Comparison of ENCODE assay signal across 8 cellular contexts in the genomic region with DNA sequence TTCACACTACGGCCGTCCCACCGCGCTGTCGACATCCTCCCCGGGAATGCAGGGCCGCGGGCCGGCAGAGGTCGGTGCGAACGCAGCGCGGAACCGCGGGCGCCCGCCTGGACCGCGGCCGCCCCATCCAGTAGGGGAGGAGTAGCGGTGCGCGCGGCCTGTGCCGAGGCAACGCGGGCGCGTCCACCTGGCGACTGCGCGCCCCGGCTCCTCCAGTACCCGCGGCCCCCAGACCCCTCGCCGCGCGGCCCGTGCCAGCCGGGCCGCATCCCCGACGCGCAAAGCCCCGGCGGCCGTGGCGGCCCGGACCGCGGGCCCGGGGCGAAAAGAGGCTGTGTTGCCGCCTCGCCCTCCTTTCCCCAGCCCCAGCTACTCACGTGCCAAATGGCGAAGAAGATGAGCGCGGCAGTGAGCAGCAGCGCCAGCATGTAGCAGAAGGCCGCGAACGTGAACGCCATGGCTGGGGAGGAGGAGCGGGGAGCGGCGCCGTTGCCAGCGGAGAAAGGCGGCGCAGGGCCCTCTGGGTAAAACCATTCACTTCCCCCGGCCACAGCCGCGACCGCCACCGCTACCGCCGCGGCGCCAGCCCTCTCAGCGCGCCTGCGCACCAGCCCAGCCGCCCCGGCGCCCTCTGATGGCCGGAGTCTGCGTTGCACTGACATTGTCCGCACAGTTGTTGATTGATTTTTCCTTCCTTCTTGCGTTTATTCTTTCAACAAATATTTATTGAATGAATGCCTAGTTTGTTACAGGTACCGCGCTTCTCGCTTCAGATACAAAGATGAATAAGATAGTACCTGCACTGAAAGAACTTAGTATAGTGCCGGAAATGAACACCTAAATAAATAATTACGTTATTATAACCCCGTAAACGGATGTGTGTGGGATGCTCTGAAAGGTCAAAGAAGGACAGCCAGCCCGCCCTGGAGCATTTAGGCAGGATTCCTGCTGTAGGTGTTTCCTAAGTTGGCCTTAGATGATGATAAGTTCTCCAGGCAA. TPM values are rescaled to one million over a fixed set of nuclear protein-coding genes. Genes with fewer than 3 reads are reported as not detected.
DNase-seq lines count a peak whose midpoint lies in the region; ATAC-seq, FAIRE-seq and TF ChIP-seq lines count a peak whose summit lies in the region.

A gene (minus strand): TSS at position 505 of the 999 bp plus-strand sequence. CDS start 47 bp downstream, at position 458.

- peak within 1 kb of the TSS; percentile 97 for H3K27ac ChIP-seq in left ventricle myocardium inferior (replicated peaks)
- peak within 1 kb of the TSS; percentile 91 for H3K27ac ChIP-seq in psoas muscle

- WGBS in psoas muscle, 3 donors, result 0% methylated on average over 66 to 100 of the region's 100 CpGs

- ATAC-seq in HG02870 (IDR thresholded peaks at IDR 0.05; ENCODE audit: unreplicated experiment) (peak; percentile 94), psoas muscle (peak; percentile 98 to 100 (median 99))

- H3K4me3 ChIP-seq in left ventricle myocardium inferior, result peak within 1 kb of the TSS; percentile 77
- peak within 1 kb of the TSS; percentile 85 for H3K4me3 ChIP-seq in psoas muscle

- FAIRE-seq in urothelium cell line (lab: Jason Lieb, UNC), result peak; percentile 97

- H3K9me3 ChIP-seq in left ventricle myocardium inferior (replicated peaks) (no peaks in the 10 kb centered on the region), psoas muscle (no peaks in the 10 kb centered on the region)

- H3K36me3 ChIP-seq in left ventricle myocardium inferior (no peaks in the 10 kb centered on the region), psoas muscle (ENCODE audit: insufficient read depth in 1 of 2, low read depth in 1 of 2) (peaks cover 0 to 1% of the 10 kb centered on the region in 2 donors)

- intact Hi-C loops in left ventricle myocardium inferior (cut with micrococcal nuclease) (no loop called here), psoas muscle (cut with DNase I) (loop anchor here (5.0 kb wide), 2 partner anchors 41 to 44 kb away; a partner anchor contains a TSS)

- H3K4me1 ChIP-seq in left ventricle myocardium inferior, result peaks cover 46% of the 10 kb centered on the region
- peaks cover 10% of the 10 kb centered on the region for H3K4me1 ChIP-seq in psoas muscle

- H3K27me3 ChIP-seq in left ventricle myocardium inferior (ENCODE audit: low read depth) (no peaks in the 10 kb centered on the region), psoas muscle (ENCODE audit: insufficient read depth in 3 of 3, low read length in 2 of 3) (no peaks in the 10 kb centered on the region)

- in situ Hi-C loops in GM13976 (cut with MboI; ENCODE audit: low sequenced_read_pairs, unreplicated experiment), result no loop called here

- DNase-seq in GM13976 (ENCODE audit: low spot score), result peak; percentile 97
- DNase-seq in NCI-H146 (lab: John Stamatoyannopoulos, UW), result peak; percentile 90
- DNase-seq in T-helper 1 cell, result peak; percentile 82 to 94 (median 90)
- DNase-seq in amniotic epithelial cell (ENCODE audit: low read depth), result peak; percentile 87
- peak; percentile 93 for DNase-seq in left ventricle myocardium inferior
- peak; percentile 92 to 96 for DNase-seq in psoas muscle
- DNase-seq in urothelium cell line (ENCODE audit: low spot score), result peak; percentile 100

- TF ChIP-seq CTCF in GM13976 (IDR thresholded peaks at IDR 0.05; ENCODE audit: borderline replicate concordance, control extremely low read depth, extremely low read depth, insufficient read depth, missing control alignments) (peak; percentile 97), left ventricle myocardium inferior (IDR thresholded peaks at IDR 0.05; ENCODE audit: borderline replicate concordance) (peak; percentile 97), psoas muscle (IDR thresholded peaks at IDR 0.05) (peak; percentile 92)

RNA-seq across cellular contexts. Expression of the gene that starts here (rescaled TPM):
- total RNA-seq in left ventricle myocardium inferior (89.0 TPM), psoas muscle (10 to 100 TPM; 57.8 to 79.0 (median 63.0) TPM)
- polyA plus RNA-seq in psoas muscle, result 100 to 1,000 TPM in 2 of 3 donors, 10 to 100 TPM in 1; 85.8 to 172 (median 149) TPM

Comparison
In these comparisons a context has a peak if more than half of its experiments do, and no peak if none do; other contexts are left out.
1. Peak in every context shown above with its lines: DNase-seq, ATAC-seq, H3K4me3 ChIP-seq and H3K27ac ChIP-seq.